ENCODE assay signal across 1 cellular context in the genomic region with DNA sequence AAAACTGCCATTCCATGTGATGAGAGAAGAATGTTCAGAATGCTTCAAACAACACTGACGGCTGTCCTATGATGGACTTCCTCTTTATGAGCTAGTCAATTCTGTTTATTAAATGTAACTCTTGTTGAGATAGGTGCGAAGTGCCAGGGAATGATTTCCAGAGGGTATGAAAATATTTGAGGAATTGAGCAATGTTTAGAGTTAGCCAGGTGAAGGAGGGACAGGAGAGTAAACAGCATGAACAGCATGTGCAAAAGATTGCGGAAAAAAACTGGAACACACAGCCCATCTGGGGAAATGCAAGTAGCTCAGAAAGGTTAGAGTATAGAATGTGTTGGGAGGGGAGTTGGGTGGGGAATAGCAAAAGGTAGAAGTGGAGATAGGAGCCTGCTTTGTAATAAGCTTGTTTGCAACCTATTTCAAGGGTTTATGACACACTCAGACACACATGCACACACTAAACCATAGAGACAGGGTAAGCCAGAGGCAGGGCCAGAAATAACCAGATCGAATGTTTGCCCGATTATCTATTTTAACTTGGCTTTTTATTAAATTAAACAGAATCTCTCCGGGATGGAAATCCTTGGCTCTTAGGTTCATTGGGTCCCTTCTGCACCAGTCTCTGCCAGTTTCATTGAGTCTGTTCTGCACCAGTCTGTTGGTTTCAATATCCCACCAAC.
TF ChIP-seq lines count a peak whose summit lies in the region.

No MANE protein-coding gene starts in this region.

TF ChIP-seq in HepG2, 621 proteins besides CTCF, POLR2A, EP300 and RAD21 (continued from another document and continues in another):
- TF ChIP-seq, protein P1, sequence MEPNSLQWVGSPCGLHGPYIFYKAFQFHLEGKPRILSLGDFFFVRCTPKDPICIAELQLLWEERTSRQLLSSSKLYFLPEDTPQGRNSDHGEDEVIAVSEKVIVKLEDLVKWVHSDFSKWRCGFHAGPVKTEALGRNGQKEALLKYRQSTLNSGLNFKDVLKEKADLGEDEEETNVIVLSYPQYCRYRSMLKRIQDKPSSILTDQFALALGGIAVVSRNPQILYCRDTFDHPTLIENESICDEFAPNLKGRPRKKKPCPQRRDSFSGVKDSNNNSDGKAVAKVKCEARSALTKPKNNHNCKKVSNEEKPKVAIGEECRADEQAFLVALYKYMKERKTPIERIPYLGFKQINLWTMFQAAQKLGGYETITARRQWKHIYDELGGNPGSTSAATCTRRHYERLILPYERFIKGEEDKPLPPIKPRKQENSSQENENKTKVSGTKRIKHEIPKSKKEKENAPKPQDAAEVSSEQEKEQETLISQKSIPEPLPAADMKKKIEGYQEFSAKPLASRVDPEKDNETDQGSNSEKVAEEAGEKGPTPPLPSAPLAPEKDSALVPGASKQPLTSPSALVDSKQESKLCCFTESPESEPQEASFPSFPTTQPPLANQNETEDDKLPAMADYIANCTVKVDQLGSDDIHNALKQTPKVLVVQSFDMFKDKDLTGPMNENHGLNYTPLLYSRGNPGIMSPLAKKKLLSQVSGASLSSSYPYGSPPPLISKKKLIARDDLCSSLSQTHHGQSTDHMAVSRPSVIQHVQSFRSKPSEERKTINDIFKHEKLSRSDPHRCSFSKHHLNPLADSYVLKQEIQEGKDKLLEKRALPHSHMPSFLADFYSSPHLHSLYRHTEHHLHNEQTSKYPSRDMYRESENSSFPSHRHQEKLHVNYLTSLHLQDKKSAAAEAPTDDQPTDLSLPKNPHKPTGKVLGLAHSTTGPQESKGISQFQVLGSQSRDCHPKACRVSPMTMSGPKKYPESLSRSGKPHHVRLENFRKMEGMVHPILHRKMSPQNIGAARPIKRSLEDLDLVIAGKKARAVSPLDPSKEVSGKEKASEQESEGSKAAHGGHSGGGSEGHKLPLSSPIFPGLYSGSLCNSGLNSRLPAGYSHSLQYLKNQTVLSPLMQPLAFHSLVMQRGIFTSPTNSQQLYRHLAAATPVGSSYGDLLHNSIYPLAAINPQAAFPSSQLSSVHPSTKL (CRISPR knock-in tag; IDR thresholded peaks at IDR 0.05): peak; percentile 84
- TF ChIP-seq SMAD3 (CRISPR knock-in tag; IDR thresholded peaks at IDR 0.05): 0 out of 2 replicates have a peak, but pooled peaks have one; percentile 23
- TF ChIP-seq, protein P2, sequence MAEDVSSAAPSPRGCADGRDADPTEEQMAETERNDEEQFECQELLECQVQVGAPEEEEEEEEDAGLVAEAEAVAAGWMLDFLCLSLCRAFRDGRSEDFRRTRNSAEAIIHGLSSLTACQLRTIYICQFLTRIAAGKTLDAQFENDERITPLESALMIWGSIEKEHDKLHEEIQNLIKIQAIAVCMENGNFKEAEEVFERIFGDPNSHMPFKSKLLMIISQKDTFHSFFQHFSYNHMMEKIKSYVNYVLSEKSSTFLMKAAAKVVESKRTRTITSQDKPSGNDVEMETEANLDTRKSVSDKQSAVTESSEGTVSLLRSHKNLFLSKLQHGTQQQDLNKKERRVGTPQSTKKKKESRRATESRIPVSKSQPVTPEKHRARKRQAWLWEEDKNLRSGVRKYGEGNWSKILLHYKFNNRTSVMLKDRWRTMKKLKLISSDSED (CRISPR knock-in tag; IDR thresholded peaks at IDR 0.05): no peak
- TF ChIP-seq ZNF446 (CRISPR knock-in tag; IDR thresholded peaks at IDR 0.05): no peak
- TF ChIP-seq MED8 (CRISPR knock-in tag; IDR thresholded peaks at IDR 0.05; ENCODE audit: insufficient replicate concordance): no peak
- TF ChIP-seq RARA (CRISPR knock-in tag; IDR thresholded peaks at IDR 0.05): peak; percentile 64; the same call in 1 of the 2 replicates
- TF ChIP-seq, protein P3, sequence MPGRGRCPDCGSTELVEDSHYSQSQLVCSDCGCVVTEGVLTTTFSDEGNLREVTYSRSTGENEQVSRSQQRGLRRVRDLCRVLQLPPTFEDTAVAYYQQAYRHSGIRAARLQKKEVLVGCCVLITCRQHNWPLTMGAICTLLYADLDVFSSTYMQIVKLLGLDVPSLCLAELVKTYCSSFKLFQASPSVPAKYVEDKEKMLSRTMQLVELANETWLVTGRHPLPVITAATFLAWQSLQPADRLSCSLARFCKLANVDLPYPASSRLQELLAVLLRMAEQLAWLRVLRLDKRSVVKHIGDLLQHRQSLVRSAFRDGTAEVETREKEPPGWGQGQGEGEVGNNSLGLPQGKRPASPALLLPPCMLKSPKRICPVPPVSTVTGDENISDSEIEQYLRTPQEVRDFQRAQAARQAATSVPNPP (CRISPR knock-in tag; IDR thresholded peaks at IDR 0.05): no peak
- peak; percentile 70 for TF ChIP-seq BCL6 (CRISPR knock-in tag; IDR thresholded peaks at IDR 0.05)
- TF ChIP-seq SOX13 (IDR thresholded peaks at IDR 0.05): no peak
- TF ChIP-seq SOX13 (CRISPR knock-in tag; conservative IDR thresholded peaks at IDR 0.05 in 1 of 2, IDR thresholded peaks at IDR 0.05 in 1 of 2): peak in 1 of 2 experiments; percentile 67; a peak in 2 of 4 replicates
- TF ChIP-seq POGZ (CRISPR knock-in tag; IDR thresholded peaks at IDR 0.05): peak; percentile 64; the same call in 1 of the 2 replicates
- TF ChIP-seq FOXA1 (IDR thresholded peaks at IDR 0.05): no peak
- peak; percentile 66 for TF ChIP-seq FOXA1 (CRISPR knock-in tag; IDR thresholded peaks at IDR 0.05)
- peak; percentile 13; the same call in 1 of the 2 replicates for TF ChIP-seq HMG20A (CRISPR knock-in tag; IDR thresholded peaks at IDR 0.05; ENCODE audit: borderline replicate concordance)
- TF ChIP-seq FOXA3 (CRISPR knock-in tag; IDR thresholded peaks at IDR 0.05): peak; percentile 86
- peak; percentile 30; the same call in 1 of the 2 replicates for TF ChIP-seq ZNF331 (CRISPR knock-in tag; IDR thresholded peaks at IDR 0.05)
- no peak for TF ChIP-seq PAWR (CRISPR knock-in tag; IDR thresholded peaks at IDR 0.05; ENCODE audit: borderline replicate concordance)
- TF ChIP-seq ZNF317 (CRISPR knock-in tag; IDR thresholded peaks at IDR 0.05): 0 out of 2 replicates have a peak, but pooled peaks have one; percentile 40
- TF ChIP-seq, protein P4, sequence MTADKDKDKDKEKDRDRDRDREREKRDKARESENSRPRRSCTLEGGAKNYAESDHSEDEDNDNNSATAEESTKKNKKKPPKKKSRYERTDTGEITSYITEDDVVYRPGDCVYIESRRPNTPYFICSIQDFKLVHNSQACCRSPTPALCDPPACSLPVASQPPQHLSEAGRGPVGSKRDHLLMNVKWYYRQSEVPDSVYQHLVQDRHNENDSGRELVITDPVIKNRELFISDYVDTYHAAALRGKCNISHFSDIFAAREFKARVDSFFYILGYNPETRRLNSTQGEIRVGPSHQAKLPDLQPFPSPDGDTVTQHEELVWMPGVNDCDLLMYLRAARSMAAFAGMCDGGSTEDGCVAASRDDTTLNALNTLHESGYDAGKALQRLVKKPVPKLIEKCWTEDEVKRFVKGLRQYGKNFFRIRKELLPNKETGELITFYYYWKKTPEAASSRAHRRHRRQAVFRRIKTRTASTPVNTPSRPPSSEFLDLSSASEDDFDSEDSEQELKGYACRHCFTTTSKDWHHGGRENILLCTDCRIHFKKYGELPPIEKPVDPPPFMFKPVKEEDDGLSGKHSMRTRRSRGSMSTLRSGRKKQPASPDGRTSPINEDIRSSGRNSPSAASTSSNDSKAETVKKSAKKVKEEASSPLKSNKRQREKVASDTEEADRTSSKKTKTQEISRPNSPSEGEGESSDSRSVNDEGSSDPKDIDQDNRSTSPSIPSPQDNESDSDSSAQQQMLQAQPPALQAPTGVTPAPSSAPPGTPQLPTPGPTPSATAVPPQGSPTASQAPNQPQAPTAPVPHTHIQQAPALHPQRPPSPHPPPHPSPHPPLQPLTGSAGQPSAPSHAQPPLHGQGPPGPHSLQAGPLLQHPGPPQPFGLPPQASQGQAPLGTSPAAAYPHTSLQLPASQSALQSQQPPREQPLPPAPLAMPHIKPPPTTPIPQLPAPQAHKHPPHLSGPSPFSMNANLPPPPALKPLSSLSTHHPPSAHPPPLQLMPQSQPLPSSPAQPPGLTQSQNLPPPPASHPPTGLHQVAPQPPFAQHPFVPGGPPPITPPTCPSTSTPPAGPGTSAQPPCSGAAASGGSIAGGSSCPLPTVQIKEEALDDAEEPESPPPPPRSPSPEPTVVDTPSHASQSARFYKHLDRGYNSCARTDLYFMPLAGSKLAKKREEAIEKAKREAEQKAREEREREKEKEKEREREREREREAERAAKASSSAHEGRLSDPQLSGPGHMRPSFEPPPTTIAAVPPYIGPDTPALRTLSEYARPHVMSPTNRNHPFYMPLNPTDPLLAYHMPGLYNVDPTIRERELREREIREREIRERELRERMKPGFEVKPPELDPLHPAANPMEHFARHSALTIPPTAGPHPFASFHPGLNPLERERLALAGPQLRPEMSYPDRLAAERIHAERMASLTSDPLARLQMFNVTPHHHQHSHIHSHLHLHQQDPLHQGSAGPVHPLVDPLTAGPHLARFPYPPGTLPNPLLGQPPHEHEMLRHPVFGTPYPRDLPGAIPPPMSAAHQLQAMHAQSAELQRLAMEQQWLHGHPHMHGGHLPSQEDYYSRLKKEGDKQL (CRISPR knock-in tag; IDR thresholded peaks at IDR 0.05; ENCODE audit: low read depth): peak; percentile 85; the same call in 1 of the 2 replicates
- 0 out of 2 replicates have a peak, but pooled peaks have one; percentile 31 for TF ChIP-seq DPF2 (CRISPR knock-in tag; IDR thresholded peaks at IDR 0.05; ENCODE audit: borderline replicate concordance, low read depth)
- TF ChIP-seq, protein P5, sequence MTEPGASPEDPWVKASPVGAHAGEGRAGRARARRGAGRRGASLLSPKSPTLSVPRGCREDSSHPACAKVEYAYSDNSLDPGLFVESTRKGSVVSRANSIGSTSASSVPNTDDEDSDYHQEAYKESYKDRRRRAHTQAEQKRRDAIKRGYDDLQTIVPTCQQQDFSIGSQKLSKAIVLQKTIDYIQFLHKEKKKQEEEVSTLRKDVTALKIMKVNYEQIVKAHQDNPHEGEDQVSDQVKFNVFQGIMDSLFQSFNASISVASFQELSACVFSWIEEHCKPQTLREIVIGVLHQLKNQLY (CRISPR knock-in tag; IDR thresholded peaks at IDR 0.05): peak; percentile 72; the same call in 1 of the 2 replicates
- TF ChIP-seq, protein P6, sequence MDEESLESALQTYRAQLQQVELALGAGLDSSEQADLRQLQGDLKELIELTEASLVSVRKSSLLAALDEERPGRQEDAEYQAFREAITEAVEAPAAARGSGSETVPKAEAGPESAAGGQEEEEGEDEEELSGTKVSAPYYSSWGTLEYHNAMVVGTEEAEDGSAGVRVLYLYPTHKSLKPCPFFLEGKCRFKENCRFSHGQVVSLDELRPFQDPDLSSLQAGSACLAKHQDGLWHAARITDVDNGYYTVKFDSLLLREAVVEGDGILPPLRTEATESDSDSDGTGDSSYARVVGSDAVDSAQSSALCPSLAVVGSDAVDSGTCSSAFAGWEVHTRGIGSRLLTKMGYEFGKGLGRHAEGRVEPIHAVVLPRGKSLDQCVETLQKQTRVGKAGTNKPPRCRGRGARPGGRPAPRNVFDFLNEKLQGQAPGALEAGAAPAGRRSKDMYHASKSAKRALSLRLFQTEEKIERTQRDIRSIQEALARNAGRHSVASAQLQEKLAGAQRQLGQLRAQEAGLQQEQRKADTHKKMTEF (CRISPR knock-in tag; IDR thresholded peaks at IDR 0.05): peak; percentile 54; the same call in 1 of the 2 replicates
- TF ChIP-seq RFXANK (CRISPR knock-in tag; IDR thresholded peaks at IDR 0.05): no peak
- TF ChIP-seq CBX1 (IDR thresholded peaks at IDR 0.05; ENCODE audit: low read depth): no peak
- TF ChIP-seq ZMYM4 (CRISPR knock-in tag; IDR thresholded peaks at IDR 0.05): peak; percentile 68
- TF ChIP-seq ATF1 (CRISPR knock-in tag; IDR thresholded peaks at IDR 0.05): no peak
- TF ChIP-seq PHF21A (CRISPR knock-in tag; IDR thresholded peaks at IDR 0.05): peak; percentile 65
- TF ChIP-seq, protein P7, sequence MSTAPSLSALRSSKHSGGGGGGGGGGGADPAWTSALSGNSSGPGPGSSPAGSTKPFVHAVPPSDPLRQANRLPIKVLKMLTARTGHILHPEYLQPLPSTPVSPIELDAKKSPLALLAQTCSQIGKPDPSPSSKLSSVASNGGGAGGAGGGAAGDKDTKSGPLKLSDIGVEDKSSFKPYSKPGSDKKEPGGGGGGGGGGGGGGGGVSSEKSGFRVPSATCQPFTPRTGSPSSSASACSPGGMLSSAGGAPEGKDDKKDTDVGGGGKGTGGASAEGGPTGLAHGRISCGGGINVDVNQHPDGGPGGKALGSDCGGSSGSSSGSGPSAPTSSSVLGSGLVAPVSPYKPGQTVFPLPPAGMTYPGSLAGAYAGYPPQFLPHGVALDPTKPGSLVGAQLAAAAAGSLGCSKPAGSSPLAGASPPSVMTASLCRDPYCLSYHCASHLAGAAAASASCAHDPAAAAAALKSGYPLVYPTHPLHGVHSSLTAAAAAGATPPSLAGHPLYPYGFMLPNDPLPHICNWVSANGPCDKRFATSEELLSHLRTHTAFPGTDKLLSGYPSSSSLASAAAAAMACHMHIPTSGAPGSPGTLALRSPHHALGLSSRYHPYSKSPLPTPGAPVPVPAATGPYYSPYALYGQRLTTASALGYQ (CRISPR knock-in tag; IDR thresholded peaks at IDR 0.05): peak; percentile 66; the same call in 1 of the 2 replicates
- TF ChIP-seq SP5 (CRISPR knock-in tag; IDR thresholded peaks at IDR 0.05; ENCODE audit: borderline replicate concordance, low read depth): peak; percentile 47; the same call in 1 of the 2 replicates
- TF ChIP-seq NFIC (IDR thresholded peaks at IDR 0.05; ENCODE audit: low read length): peak; percentile 54; the same call in 1 of the 2 replicates
- no peak for TF ChIP-seq NFE2 (CRISPR knock-in tag; IDR thresholded peaks at IDR 0.05)
- TF ChIP-seq FOXJ3 (CRISPR knock-in tag; IDR thresholded peaks at IDR 0.05; ENCODE audit: borderline replicate concordance): peak; percentile 81
- no peak for TF ChIP-seq FOXP1 (IDR thresholded peaks at IDR 0.05)
- peak; percentile 77 for TF ChIP-seq FOXP1 (CRISPR knock-in tag; IDR thresholded peaks at IDR 0.05)
- peak; percentile 75 for TF ChIP-seq CEBPG (CRISPR knock-in tag; IDR thresholded peaks at IDR 0.05)
- TF ChIP-seq ATF7-NPFF (CRISPR knock-in tag; IDR thresholded peaks at IDR 0.05; ENCODE audit: low read depth): no peak
- TF ChIP-seq CEBPB (IDR thresholded peaks at IDR 0.05; ENCODE audit: borderline replicate concordance, low read depth, low read length): peak; percentile 28; the same call in 1 of the 2 replicates
- TF ChIP-seq TCF12 (IDR thresholded peaks at IDR 0.05): no peak
- TF ChIP-seq TCF12 (CRISPR knock-in tag; IDR thresholded peaks at IDR 0.05): peak; percentile 54; the same call in 1 of the 2 replicates
- TF ChIP-seq ZNF484 (CRISPR knock-in tag; IDR thresholded peaks at IDR 0.05; ENCODE audit: borderline replicate concordance, low read depth): no peak
- 0 out of 2 replicates have a peak, but pooled peaks have one; percentile 34 for TF ChIP-seq ELF3 (CRISPR knock-in tag; IDR thresholded peaks at IDR 0.05)
- TF ChIP-seq MEIS2 (CRISPR knock-in tag; IDR thresholded peaks at IDR 0.05): no peak
- TF ChIP-seq, protein P8, sequence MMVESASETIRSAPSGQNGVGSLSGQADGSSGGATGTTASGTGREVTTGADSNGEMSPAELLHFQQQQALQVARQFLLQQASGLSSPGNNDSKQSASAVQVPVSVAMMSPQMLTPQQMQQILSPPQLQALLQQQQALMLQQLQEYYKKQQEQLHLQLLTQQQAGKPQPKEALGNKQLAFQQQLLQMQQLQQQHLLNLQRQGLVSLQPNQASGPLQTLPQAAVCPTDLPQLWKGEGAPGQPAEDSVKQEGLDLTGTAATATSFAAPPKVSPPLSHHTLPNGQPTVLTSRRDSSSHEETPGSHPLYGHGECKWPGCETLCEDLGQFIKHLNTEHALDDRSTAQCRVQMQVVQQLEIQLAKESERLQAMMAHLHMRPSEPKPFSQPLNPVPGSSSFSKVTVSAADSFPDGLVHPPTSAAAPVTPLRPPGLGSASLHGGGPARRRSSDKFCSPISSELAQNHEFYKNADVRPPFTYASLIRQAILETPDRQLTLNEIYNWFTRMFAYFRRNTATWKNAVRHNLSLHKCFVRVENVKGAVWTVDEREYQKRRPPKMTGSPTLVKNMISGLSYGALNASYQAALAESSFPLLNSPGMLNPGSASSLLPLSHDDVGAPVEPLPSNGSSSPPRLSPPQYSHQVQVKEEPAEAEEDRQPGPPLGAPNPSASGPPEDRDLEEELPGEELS (CRISPR knock-in tag; IDR thresholded peaks at IDR 0.05): peak; percentile 85
- TF ChIP-seq GATAD2A (CRISPR knock-in tag; IDR thresholded peaks at IDR 0.05): peak; percentile 78
- TF ChIP-seq NCOA2 (CRISPR knock-in tag; IDR thresholded peaks at IDR 0.05): peak; percentile 73; the same call in 1 of the 2 replicates
